22 cellular contexts compared by ENCODE assay signal in the genomic region with DNA sequence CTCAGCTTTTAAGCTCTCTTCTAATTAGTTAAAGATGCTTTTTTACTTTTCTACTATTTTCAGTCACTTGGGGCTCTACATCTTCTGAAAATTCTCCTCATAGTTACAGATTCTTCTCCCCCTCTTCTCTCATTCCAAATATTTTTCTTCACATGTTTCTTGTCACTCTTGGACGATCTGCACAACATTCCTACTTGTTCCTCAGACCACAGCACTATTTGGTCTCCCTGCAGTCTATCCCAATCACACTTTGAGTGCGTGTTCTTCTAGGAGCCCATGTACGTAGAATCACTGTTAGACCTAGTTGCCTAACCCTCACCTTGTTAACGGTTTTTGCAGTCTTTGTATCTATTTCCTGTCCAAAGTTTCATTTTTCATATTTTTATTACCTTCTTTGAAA.
"Had no signal": no experiment of that assay in that cellular context is flagged by ENCODE, and none has a peak within 500 bp of the region (broad histone marks: within the 10 kb centered on the region; RNA-seq: fewer than 3 reads in every experiment).

No MANE protein-coding gene starts in this region.

- H3K9ac ChIP-seq: neural progenitor cell had no signal

- H3K4me1 ChIP-seq: foreskin keratinocyte, left lung, neural progenitor cell had no signal

- H3K36me3 Mint-ChIP-seq: activated CD8-positive, alpha-beta memory T cell treated with anti-CD3 and anti-CD28 coated beads, Interleukin-2, amount 10 ng/mL, durations not matched to agents 7 days and 5 days; activated naive CD4-positive, alpha-beta T cell treated with anti-CD3 and anti-CD28 coated beads, Interleukin-2, amount 50 U/mL, for 24 hours; neural progenitor cell had no signal

- H3K36me3 ChIP-seq: heart right ventricle, left lung, neural progenitor cell, spleen, tibial nerve had no signal

- H3K4me3 Mint-ChIP-seq: activated CD4-positive, alpha-beta T cell treated with anti-CD3 and anti-CD28 coated beads for 36 hours; activated CD8-positive, alpha-beta memory T cell treated with anti-CD3 and anti-CD28 coated beads, Interleukin-2, amount 10 ng/mL, durations not matched to agents 7 days and 5 days; activated CD8-positive, alpha-beta T cell treated with anti-CD3 and anti-CD28 coated beads, Interleukin-2, amount 10 ng/mL, durations not matched to agents 7 days and 5 days; activated naive CD4-positive, alpha-beta T cell treated with anti-CD3 and anti-CD28 coated beads, Interleukin-2, amount 50 U/mL, for 24 hours; activated naive CD8-positive, alpha-beta T cell treated with anti-CD3 and anti-CD28 coated beads, Interleukin-2, amount 50 U/mL, for 24 hours; neural progenitor cell had no signal

- H3K4me2 ChIP-seq: neural progenitor cell had no signal

- H3K27ac Mint-ChIP-seq: activated CD4-positive, alpha-beta T cell treated with anti-CD3 and anti-CD28 coated beads for 36 hours; activated CD8-positive, alpha-beta memory T cell treated with anti-CD3 and anti-CD28 coated beads, Interleukin-2, amount 10 ng/mL, durations not matched to agents 7 days and 5 days; activated CD8-positive, alpha-beta T cell treated with anti-CD3 and anti-CD28 coated beads, Interleukin-2, amount 10 ng/mL, durations not matched to agents 7 days and 5 days; activated naive CD4-positive, alpha-beta T cell treated with anti-CD3 and anti-CD28 coated beads, Interleukin-2, amount 50 U/mL, for 24 hours; activated naive CD8-positive, alpha-beta T cell treated with anti-CD3 and anti-CD28 coated beads, Interleukin-2, amount 50 U/mL, for 24 hours; activated T-helper 2 cell treated with anti-CD3 and anti-CD28 coated beads, Interferon-gamma antibody, Interleukin-2, Interleukin-4, amounts not matched to agents 10 μg/mL and 5 μg/mL and 100 μg/mL, durations not matched to agents 14 hours and 24 hours and 36 hours; neural progenitor cell had no signal

- H3K27me3 Mint-ChIP-seq: activated CD4-positive, alpha-beta T cell treated with anti-CD3 and anti-CD28 coated beads for 36 hours; activated CD8-positive, alpha-beta memory T cell treated with anti-CD3 and anti-CD28 coated beads, Interleukin-2, amount 10 ng/mL, durations not matched to agents 7 days and 5 days; activated naive CD4-positive, alpha-beta T cell treated with anti-CD3 and anti-CD28 coated beads, Interleukin-2, amount 50 U/mL, for 24 hours; activated naive CD8-positive, alpha-beta T cell treated with anti-CD3 and anti-CD28 coated beads, Interleukin-2, amount 50 U/mL, for 24 hours had no signal

- H3K27ac ChIP-seq: coronary artery, foreskin keratinocyte, left lung, neural progenitor cell had no signal

- H3K9me3 ChIP-seq: heart right ventricle, left lung, spleen, tibial nerve had no signal

- H2AFZ ChIP-seq: neural progenitor cell had no signal

- H3K4me3 ChIP-seq: coronary artery, dorsolateral prefrontal cortex, heart right ventricle, left lung, neural progenitor cell, spleen, tibial nerve had no signal

- H3K27me3 ChIP-seq: dorsolateral prefrontal cortex, foreskin keratinocyte, heart right ventricle, left lung, neural progenitor cell, spleen, tibial nerve had no signal

- H3K9me3 Mint-ChIP-seq: activated naive CD8-positive, alpha-beta T cell treated with anti-CD3 and anti-CD28 coated beads, Interleukin-2, amount 50 U/mL, for 24 hours had no signal

- H3K4me1 Mint-ChIP-seq: activated CD8-positive, alpha-beta memory T cell treated with anti-CD3 and anti-CD28 coated beads, Interleukin-2, amount 10 ng/mL, durations not matched to agents 7 days and 5 days; activated naive CD4-positive, alpha-beta T cell treated with anti-CD3 and anti-CD28 coated beads, Interleukin-2, amount 50 U/mL, for 24 hours; activated naive CD8-positive, alpha-beta T cell treated with anti-CD3 and anti-CD28 coated beads, Interleukin-2, amount 50 U/mL, for 24 hours had no signal

- DNase-seq: activated CD4-positive, alpha-beta T cell treated with anti-CD3 and anti-CD28 coated beads for 36 hours; activated CD4-positive, CD25-positive, alpha-beta regulatory T cell; activated CD8-positive, alpha-beta memory T cell treated with anti-CD3 and anti-CD28 coated beads, Interleukin-2, amount 10 ng/mL, durations not matched to agents 7 days and 5 days; activated CD8-positive, alpha-beta T cell treated with anti-CD3 and anti-CD28 coated beads, Interleukin-2, amount 10 ng/mL, durations not matched to agents 7 days and 5 days; activated naive CD8-positive, alpha-beta T cell treated with anti-CD3 and anti-CD28 coated beads, Interleukin-2, amount 50 U/mL, for 24 hours; activated T-cell treated with anti-CD3 and anti-CD28 coated beads, Interleukin-2, amount 50 U/mL, for 48 hours; dorsolateral prefrontal cortex; effector memory CD4-positive, alpha-beta T cell; foreskin keratinocyte; heart right ventricle; kidney glomerular epithelial cell; left lung; occipital lobe; right cardiac atrium; spleen; stimulated activated naive CD4-positive, alpha-beta T cell had no signal

- ATAC-seq: activated CD4-positive, alpha-beta T cell treated with anti-CD3 and anti-CD28 coated beads for 36 hours; activated CD8-positive, alpha-beta memory T cell treated with anti-CD3 and anti-CD28 coated beads, Interleukin-2, amount 10 ng/mL, durations not matched to agents 7 days and 5 days; activated CD8-positive, alpha-beta T cell treated with anti-CD3 and anti-CD28 coated beads, Interleukin-2, amount 10 ng/mL, durations not matched to agents 7 days and 5 days; activated naive CD8-positive, alpha-beta T cell treated with anti-CD3 and anti-CD28 coated beads, Interleukin-2, amount 50 U/mL, for 24 hours; esophagus mucosa; foreskin keratinocyte; left lung; right cardiac atrium had no signal
